8 cellular contexts compared by ENCODE assay signal in the genomic region with DNA sequence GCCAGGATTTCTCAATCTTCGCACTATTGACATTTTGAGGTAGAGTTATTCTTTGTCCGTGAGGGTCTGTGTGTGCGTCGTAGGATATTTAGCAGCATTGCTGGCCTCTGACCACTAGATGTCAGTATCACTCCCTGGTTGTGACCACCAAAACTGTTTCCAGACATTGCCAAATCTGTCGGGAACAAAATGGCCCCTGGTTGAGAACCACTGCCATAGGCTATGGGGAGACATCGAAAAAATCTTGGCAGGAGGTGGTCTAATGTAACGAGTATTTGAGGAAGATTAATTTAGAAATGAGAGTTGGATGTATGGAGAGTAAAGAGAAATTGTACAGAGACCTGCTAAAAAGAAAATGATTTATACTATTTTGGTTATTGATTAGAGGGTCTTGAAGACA.
DNase-seq lines count a peak whose midpoint lies in the region; ATAC-seq and TF ChIP-seq lines count a peak whose summit lies in the region.

No MANE protein-coding gene starts in this region.

- H3K4me3 Mint-ChIP-seq in activated T-cell treated with anti-CD3 and anti-CD28 coated beads, Interleukin-2, amount 50 U/mL, for 72 hours: peak overlapping the region in 1 of 2 donors; percentile 63

- H3K9me3 ChIP-seq in neutrophil (no peaks in the 10 kb centered on the region), vagina (no peaks in the 10 kb centered on the region)

- intact Hi-C loops in vagina (cut with DNase I): no loop called here

- peak; percentile 50 for ATAC-seq in HG02981 (IDR thresholded peaks at IDR 0.05; ENCODE audit: unreplicated experiment)
- ATAC-seq in activated T-cell treated with anti-CD3 and anti-CD28 coated beads, Interleukin-2, amount 50 U/mL, for 72 hours (replicated peaks in 1 of 2): peak in 1 of 2 donors; percentile 43
- peak; percentile 62 for ATAC-seq in foreskin keratinocyte

- peaks cover 3 to 9% of the 10 kb centered on the region in 2 donors for H3K36me3 Mint-ChIP-seq in activated T-cell treated with anti-CD3 and anti-CD28 coated beads, Interleukin-2, amount 50 U/mL, for 72 hours (ENCODE audit: insufficient read depth in 2 of 2)

- peak overlapping the region; percentile 90 for H3K27ac Mint-ChIP-seq in activated T-cell treated with anti-CD3 and anti-CD28 coated beads, Interleukin-2, amount 50 U/mL, for 72 hours

- no peaks in the 10 kb centered on the region for H3K9me3 Mint-ChIP-seq in activated T-cell treated with anti-CD3 and anti-CD28 coated beads, Interleukin-2, amount 50 U/mL, for 72 hours

- TF ChIP-seq POLR2A in vagina (IDR thresholded peaks at IDR 0.05): no peak

- H3K27me3 ChIP-seq in foreskin keratinocyte (no peaks in the 10 kb centered on the region), neutrophil (no peaks in the 10 kb centered on the region), vagina (no peaks in the 10 kb centered on the region)

- TF ChIP-seq CTCF in foreskin keratinocyte (conservative IDR thresholded peaks at IDR 0.05): peak; percentile 71
- peak; percentile 53 for TF ChIP-seq CTCF in neutrophil (IDR thresholded peaks at IDR 0.05)
- TF ChIP-seq CTCF in vagina (IDR thresholded peaks at IDR 0.05): peak in 2 of 3 experiments; percentile 55 to 64

- H3K4me1 ChIP-seq in foreskin keratinocyte (no peaks in the 10 kb centered on the region), neutrophil (ENCODE audit: control insufficient read depth in 1 of 2, insufficient read depth in 1 of 2, low read depth in 1 of 2, low read length in 1 of 2) (no peaks in the 10 kb centered on the region), vagina (peaks cover 8% of the 10 kb centered on the region)

- H3K27me3 Mint-ChIP-seq in activated T-cell treated with anti-CD3 and anti-CD28 coated beads, Interleukin-2, amount 50 U/mL, for 72 hours (ENCODE audit: low read depth): no peaks in the 10 kb centered on the region

- H3K4me1 Mint-ChIP-seq in activated T-cell treated with anti-CD3 and anti-CD28 coated beads, Interleukin-2, amount 50 U/mL, for 72 hours (ENCODE audit: low read depth): peaks cover 12% of the 10 kb centered on the region

- no peak overlapping the region for H3K4me3 ChIP-seq in neutrophil (ENCODE audit: low read depth in 1 of 2, low read length in 1 of 2)
- H3K4me3 ChIP-seq in vagina: no peak overlapping the region

- H3K36me3 ChIP-seq in neutrophil: peaks cover 60% of the 10 kb centered on the region
- no peaks in the 10 kb centered on the region for H3K36me3 ChIP-seq in vagina

- no peak overlapping the region for H3K27ac ChIP-seq in foreskin keratinocyte
- H3K27ac ChIP-seq in neutrophil: no peak overlapping the region
- H3K27ac ChIP-seq in vagina: no peak overlapping the region

- DNase-seq in GDM1 (lab: John Stamatoyannopoulos, UW): peak; percentile 11
- DNase-seq in NCI-H748 (lab: John Stamatoyannopoulos, UW; ENCODE audit: unreplicated experiment): peak; percentile 82
- peak; percentile 15 to 33 for DNase-seq in activated T-cell treated with anti-CD3 and anti-CD28 coated beads, Interleukin-2, amount 50 U/mL, for 72 hours
- DNase-seq in foreskin keratinocyte: peak in 1 of 2 donors; percentile 17
- DNase-seq in vagina (ENCODE audit: extremely low spot score in 2 of 2): no peak
- DNase-seq in occipital lobe (lab: John Stamatoyannopoulos, UW): no peak

Comparison
In these comparisons a context has a peak if more than half of its experiments do, and no peak if none do; other contexts are left out.
1. DNase-seq: peak in GDM1 (single experiment), NCI-H748 (single experiment) and activated T-cell treated with anti-CD3 and anti-CD28 coated beads, Interleukin-2, amount 50 U/mL, for 72 hours (2 of 2); none in vagina (0 of 2) and occipital lobe (single experiment).
2. Peak in every context shown above with its lines, with median percentiles within 50 percentile points of each other: CTCF ChIP-seq.